Comparison of ENCODE assay signal across 8 cellular contexts in the genomic region with DNA sequence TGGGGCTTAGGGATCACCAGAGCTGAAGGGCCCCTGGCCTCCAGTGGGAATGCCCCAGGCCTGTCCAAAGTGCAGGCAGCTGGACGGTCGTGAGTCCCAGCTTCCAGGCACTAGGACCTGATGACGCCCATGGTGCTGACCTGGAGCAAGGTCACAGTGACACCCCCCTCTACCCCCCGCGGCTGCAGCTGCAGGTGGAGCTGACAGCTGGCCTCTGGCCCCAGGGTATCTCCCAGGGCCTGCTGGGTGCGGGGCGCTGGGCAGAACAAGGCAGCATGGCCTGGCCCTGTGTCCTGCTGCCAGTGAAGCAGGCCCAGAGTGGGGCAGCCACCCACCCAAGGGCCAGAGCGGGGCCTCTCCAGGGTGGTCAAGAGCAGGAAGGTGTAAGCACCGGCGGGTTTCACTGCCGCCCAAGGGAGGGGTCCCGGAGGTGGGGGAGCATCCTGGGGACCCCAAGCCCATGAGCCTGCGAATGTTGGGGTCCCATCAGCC. TPM values are rescaled to one million over a fixed set of nuclear protein-coding genes. Genes with fewer than 3 reads are reported as not detected.
DNase-seq lines count a peak whose midpoint lies in the region; ATAC-seq and TF ChIP-seq lines count a peak whose summit lies in the region.

No MANE protein-coding gene starts in this region.

- peak overlapping the region; percentile 92 for H3K4me3 ChIP-seq in GM12875 (ENCODE audit: low read depth, low read length)
- H3K4me3 ChIP-seq in RWPE2 (ENCODE audit: severe bottlenecking), result peak overlapping the region; percentile 48
- H3K4me3 ChIP-seq in fibroblast of lung (replicated peaks in 1 of 4; ENCODE audit: control extremely low read depth in 1 of 4, insufficient read depth in 1 of 4, low read depth in 3 of 4, low read length in 4 of 4), result peak overlapping the region; percentile 50 to 88 (median 80)
- H3K4me3 ChIP-seq in psoas muscle, result peak overlapping the region; percentile 75

- DNase-seq in RWPE2 (ENCODE audit: low spot score) (no peak), fibroblast of lung (ENCODE audit: low read depth in 2 of 2) (no peak), psoas muscle (peak; percentile 27 to 72), putamen (ENCODE audit: low spot score) (no peak), pons (ENCODE audit: low spot score) (no peak), activated gamma-delta T cell treated with Interleukin-2 at 50 U/mL for 16 hours (no peak)

- H3K36me3 ChIP-seq in RWPE2 (ENCODE audit: low read depth), result peaks cover 19% of the 10 kb centered on the region
- H3K36me3 ChIP-seq in fibroblast of lung (ENCODE audit: control insufficient read depth, insufficient read depth, low read length), result peaks cover 16% of the 10 kb centered on the region
- peaks cover 0 to 30% of the 10 kb centered on the region in 2 donors for H3K36me3 ChIP-seq in psoas muscle (ENCODE audit: insufficient read depth in 1 of 2, low read depth in 1 of 2)

- 20 to 33% (median 23%) methylated on average over 13 of the region's 13 CpGs for whole genome bisulfite sequencing in psoas muscle, 3 donors

- no peaks in the 10 kb centered on the region for H4K20me1 ChIP-seq in fibroblast of lung (ENCODE audit: control insufficient read depth, extremely low read depth, insufficient read depth, low read length)

- H3K9ac ChIP-seq in fibroblast of lung (ENCODE audit: insufficient read depth, low read length), result peak overlapping the region; percentile 75

- ATAC-seq in RWPE2 (ENCODE audit: low read depth) (peak; percentile 3; the same call in 2 of the 3 replicates), psoas muscle (peak; percentile 18 to 35 (median 28)), HG03196 (IDR thresholded peaks at IDR 0.05; ENCODE audit: unreplicated experiment) (no peak)

- intact Hi-C loops in psoas muscle (cut with DNase I), result no loop called here

- peak overlapping the region; percentile 87 for H3K4me2 ChIP-seq in fibroblast of lung (ENCODE audit: extremely low read depth, insufficient read depth, low read length)

- no peaks in the 10 kb centered on the region for H3K27me3 ChIP-seq in RWPE2 (ENCODE audit: insufficient read depth, poor library complexity, severe bottlenecking)
- no peaks in the 10 kb centered on the region for H3K27me3 ChIP-seq in fibroblast of lung (ENCODE audit: control insufficient read depth, insufficient read depth, low read length)
- no peaks in the 10 kb centered on the region for H3K27me3 ChIP-seq in psoas muscle (ENCODE audit: insufficient read depth in 3 of 3, low read length in 2 of 3)

- H3K27ac ChIP-seq in RWPE2 (ENCODE audit: poor library complexity, severe bottlenecking) (peak overlapping the region; percentile 67), fibroblast of lung (ENCODE audit: insufficient read depth, low read length) (peak overlapping the region; percentile 81), psoas muscle (peak overlapping the region; percentile 77)

- peak overlapping the region; percentile 64 for H2AFZ ChIP-seq in fibroblast of lung (ENCODE audit: low read length)

- H3K9me3 ChIP-seq in RWPE2 (ENCODE audit: severe bottlenecking) (no peaks in the 10 kb centered on the region), fibroblast of lung (ENCODE audit: control insufficient read depth, insufficient read depth, low read depth, low read length) (no peaks in the 10 kb centered on the region), psoas muscle (no peaks in the 10 kb centered on the region)

- H3K4me1 ChIP-seq in RWPE2 (ENCODE audit: insufficient read depth, poor library complexity, severe bottlenecking), result peaks cover 4% of the 10 kb centered on the region
- peaks cover 8% of the 10 kb centered on the region for H3K4me1 ChIP-seq in fibroblast of lung (ENCODE audit: control insufficient read depth, extremely low read depth, insufficient read depth, low read length)
- peaks cover 20% of the 10 kb centered on the region for H3K4me1 ChIP-seq in psoas muscle

- no peak for TF ChIP-seq CTCF in GM12875 (IDR thresholded peaks at IDR 0.05; ENCODE audit: borderline replicate concordance, insufficient read depth, low read depth, low read length)
- no peak for TF ChIP-seq CTCF in RWPE2 (IDR thresholded peaks at IDR 0.05; ENCODE audit: poor library complexity, severe bottlenecking)
- no peak for TF ChIP-seq CTCF in fibroblast of lung (conservative IDR thresholded peaks at IDR 0.05 in 1 of 2, IDR thresholded peaks at IDR 0.05 in 1 of 2; ENCODE audit: low read depth in 1 of 2, low read length in 2 of 2)
- no peak for TF ChIP-seq CTCF in psoas muscle (IDR thresholded peaks at IDR 0.05)

- peaks cover 26% of the 10 kb centered on the region for H3K79me2 ChIP-seq in fibroblast of lung (ENCODE audit: control insufficient read depth, insufficient read depth, low read length)

RNA-seq across cellular contexts. Expression of gene TCIRG1, which starts 0.6 kb away (rescaled TPM):
- total RNA-seq in fibroblast of lung (42.1 and 46.2 TPM in 2 replicates), psoas muscle (10 to 100 TPM; 11.4 to 14.6 (median 12.7) TPM)
- polyA plus RNA-seq in fibroblast of lung (24.7 and 26.7 TPM in 2 replicates), psoas muscle (10 to 100 TPM; 10.9 to 20.1 (median 11.8) TPM)
- polyA plus RNA-seq in fibroblast of lung (2012), result 42.3 and 42.9 TPM in 2 replicates
- polyA minus RNA-seq in fibroblast of lung (ENCODE audit: low replicate concordance), result 47.1 and 61.2 TPM in 2 replicates

RNA-seq across cellular contexts. Expression of gene NDUFS8, which starts 7.8 kb away (rescaled TPM):
- total RNA-seq in fibroblast of lung (88.1 and 148 TPM in 2 replicates), psoas muscle (100 to 1,000 TPM; 204 to 328 (median 241) TPM)
- polyA plus RNA-seq in fibroblast of lung (36.3 and 53.5 TPM in 2 replicates), psoas muscle (100 to 1,000 TPM; 193 to 390 (median 328) TPM)
- polyA plus RNA-seq in fibroblast of lung (2012), result 146 and 217 TPM in 2 replicates
- 112 and 143 TPM in 2 replicates for polyA minus RNA-seq in fibroblast of lung (ENCODE audit: low replicate concordance)

RNA-seq across cellular contexts. Expression of gene ALDH3B1, which starts 28.1 kb away (rescaled TPM):
- total RNA-seq in fibroblast of lung (24.9 and 57.6 TPM in 2 replicates), psoas muscle (1 to 10 TPM; 1.7 to 3.3 (median 2.2) TPM)
- polyA plus RNA-seq in fibroblast of lung (19.1 and 39.0 TPM in 2 replicates), psoas muscle (1 to 10 TPM in 2 of 3 donors, under 1 TPM in 1; 0.83 to 1.8 (median 1.4) TPM)
- polyA plus RNA-seq in fibroblast of lung (2012), result 28.9 and 61.9 TPM in 2 replicates
- polyA minus RNA-seq in fibroblast of lung (ENCODE audit: low replicate concordance), result 14.7 and 50.0 TPM in 2 replicates

RNA-seq across cellular contexts. Expression of gene UNC93B1, which starts 34.4 kb away (rescaled TPM):
- total RNA-seq in fibroblast of lung (20.0 and 20.5 TPM in 2 replicates), psoas muscle (1 to 10 TPM; 3.8 to 5.2 (median 4.8) TPM)
- polyA plus RNA-seq in fibroblast of lung (11.5 and 15.7 TPM in 2 replicates), psoas muscle (1 to 10 TPM; 1.9 to 5.9 (median 4.0) TPM)
- polyA plus RNA-seq in fibroblast of lung (2012), result 10.8 and 17.2 TPM in 2 replicates
- 35.3 and 55.9 TPM in 2 replicates for polyA minus RNA-seq in fibroblast of lung (ENCODE audit: low replicate concordance)

Comparison
In these comparisons a context has a peak if more than half of its experiments do, and no peak if none do; other contexts are left out.
1. DNase-seq: peak in psoas muscle (2 of 2); none in RWPE2 (single experiment), fibroblast of lung (0 of 2), putamen (single experiment), pons (single experiment) and activated gamma-delta T cell treated with Interleukin-2 at 50 U/mL for 16 hours (single experiment).
2. Peak in every context shown above with its lines, with median percentiles within 50 percentile points of each other: H3K4me3 ChIP-seq and H3K27ac ChIP-seq.